ENCODE assay signal across 8 cellular contexts in the genomic region with DNA sequence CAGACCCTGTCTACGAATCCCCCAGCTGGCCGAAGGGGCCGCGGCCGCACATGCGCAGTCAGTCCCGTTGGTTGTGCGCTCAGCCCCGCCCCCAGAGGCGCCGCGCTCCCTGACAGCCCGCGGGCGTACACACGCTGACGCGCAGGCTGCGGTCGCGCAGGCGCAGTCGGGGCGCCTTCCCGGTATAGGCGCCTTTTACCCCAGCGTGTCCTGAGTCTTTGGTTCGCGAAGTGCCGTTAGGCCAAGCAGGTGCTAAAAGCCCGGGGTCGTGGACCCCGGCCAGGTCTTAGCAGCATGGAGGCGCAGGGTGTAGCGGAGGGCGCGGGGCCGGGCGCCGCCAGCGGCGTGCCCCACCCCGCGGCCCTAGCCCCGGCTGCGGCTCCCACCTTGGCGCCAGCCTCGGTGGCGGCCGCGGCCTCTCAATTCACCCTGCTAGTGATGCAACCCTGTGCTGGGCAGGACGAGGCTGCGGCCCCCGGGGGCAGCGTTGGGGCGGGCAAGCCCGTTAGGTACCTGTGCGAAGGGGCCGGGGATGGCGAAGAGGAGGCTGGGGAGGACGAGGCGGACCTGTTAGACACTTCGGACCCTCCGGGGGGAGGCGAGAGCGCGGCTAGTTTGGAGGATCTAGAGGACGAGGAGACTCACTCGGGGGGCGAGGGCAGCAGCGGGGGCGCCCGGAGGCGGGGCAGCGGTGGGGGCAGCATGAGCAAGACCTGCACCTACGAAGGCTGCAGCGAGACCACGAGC. TPM values are rescaled to one million over a fixed set of nuclear protein-coding genes. Genes with fewer than 3 reads are reported as not detected.
DNase-seq lines count a peak whose midpoint lies in the region; ATAC-seq, FAIRE-seq and TF ChIP-seq lines count a peak whose summit lies in the region.

A gene with protein sequence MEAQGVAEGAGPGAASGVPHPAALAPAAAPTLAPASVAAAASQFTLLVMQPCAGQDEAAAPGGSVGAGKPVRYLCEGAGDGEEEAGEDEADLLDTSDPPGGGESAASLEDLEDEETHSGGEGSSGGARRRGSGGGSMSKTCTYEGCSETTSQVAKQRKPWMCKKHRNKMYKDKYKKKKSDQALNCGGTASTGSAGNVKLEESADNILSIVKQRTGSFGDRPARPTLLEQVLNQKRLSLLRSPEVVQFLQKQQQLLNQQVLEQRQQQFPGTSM (plus strand): TSS at position 159 of the 747 bp plus-strand sequence. CDS start 136 bp downstream, at position 295.

- H3K36me3 Mint-ChIP-seq in dendritic cell treated with granulocyte-macrophage colony-stimulating factor and Interleukin-4, amounts not matched to agents 40 ng/mL and 50 ng/mL, for 4 days (ENCODE audit: low read depth), result peaks cover 8% of the 10 kb centered on the region

- no peak for TF ChIP-seq POLR2A in lower leg skin (IDR thresholded peaks at IDR 0.05)

- intact Hi-C loops in dendritic cell treated with granulocyte-macrophage colony-stimulating factor and Interleukin-4, amounts not matched to agents 40 ng/mL and 50 ng/mL, for 4 days (cut with micrococcal nuclease), result loop anchor here (2.0 to 5.0 kb wide), 2 partner anchors 387 to 472 kb away; partner anchors contain the start of genes CCNA1 and SPART
- intact Hi-C loops in lower leg skin (cut with DNase I; ENCODE audit: low total_unique reads), result no loop called here

- FAIRE-seq in GM19239 (lab: Jason Lieb, UNC), result peak; percentile 95

- H3K4me3 Mint-ChIP-seq in dendritic cell treated with granulocyte-macrophage colony-stimulating factor and Interleukin-4, amounts not matched to agents 40 ng/mL and 50 ng/mL, for 4 days, result peak within 1 kb of the TSS; percentile 92

- H3K4me3 ChIP-seq in lower leg skin (ENCODE audit: low read depth, poor library complexity, severe bottlenecking), result peak within 1 kb of the TSS; percentile 69

- 0 to 1% methylated on average over 42 to 52 of the region's 78 CpGs for WGBS in lower leg skin, 2 donors

- DNase-seq in C1 segment of cervical spinal cord (lab: John Stamatoyannopoulos, UW), result peak; percentile 20 to 93 (median 82)
- DNase-seq in GM19239 (ENCODE audit: insufficient read length, low spot score), result peak; percentile 85
- peak; percentile 88 for DNase-seq in NCI-H748 treated with DMSO at 0.1 percent for 48 hours (lab: John Stamatoyannopoulos, UW)
- peak; percentile 78 to 84 for DNase-seq in activated CD4-positive, alpha-beta T cell treated with anti-CD3 and anti-CD28 coated beads, Interleukin-2, amount 50 U/mL, for 24 hours (ENCODE audit: low read depth in 1 of 2, low spot score in 1 of 2)
- DNase-seq in lower leg skin (ENCODE audit: low spot score in 2 of 2), result peak; percentile 68 to 96
- DNase-seq in stimulated activated CD4-positive, alpha-beta T cell treated with anti-CD3 and anti-CD28 coated beads, Interleukin-4, amount 100 ng/mL, for 4 hours, result peak; percentile 89 to 94

- peak within 1 kb of the TSS; percentile 87 for H3K27ac Mint-ChIP-seq in dendritic cell treated with granulocyte-macrophage colony-stimulating factor and Interleukin-4, amounts not matched to agents 40 ng/mL and 50 ng/mL, for 4 days

- H3K27me3 Mint-ChIP-seq in dendritic cell treated with granulocyte-macrophage colony-stimulating factor and Interleukin-4, amounts not matched to agents 40 ng/mL and 50 ng/mL, for 4 days, result peaks cover 2% of the 10 kb centered on the region

- H3K9me3 Mint-ChIP-seq in dendritic cell treated with granulocyte-macrophage colony-stimulating factor and Interleukin-4, amounts not matched to agents 40 ng/mL and 50 ng/mL, for 4 days, result no peaks in the 10 kb centered on the region

- ATAC-seq in HG03442 (IDR thresholded peaks at IDR 0.05; ENCODE audit: unreplicated experiment), result peak; percentile 82

- TF ChIP-seq CTCF in lower leg skin (IDR thresholded peaks at IDR 0.05), result no peak

- H3K4me1 Mint-ChIP-seq in dendritic cell treated with granulocyte-macrophage colony-stimulating factor and Interleukin-4, amounts not matched to agents 40 ng/mL and 50 ng/mL, for 4 days (ENCODE audit: low read depth), result peaks cover 42% of the 10 kb centered on the region

RNA-seq across cellular contexts. Expression of the gene that starts here (rescaled TPM):
- 1 to 10 TPM; 1.0 to 3.7 (median 2.2) TPM for total RNA-seq in lower leg skin

Comparison
In these comparisons a context has a peak if more than half of its experiments do, and no peak if none do; other contexts are left out.
1. Peak in every context shown above with its lines: DNase-seq, ATAC-seq and H3K4me3 ChIP-seq.